In the genomic region with DNA sequence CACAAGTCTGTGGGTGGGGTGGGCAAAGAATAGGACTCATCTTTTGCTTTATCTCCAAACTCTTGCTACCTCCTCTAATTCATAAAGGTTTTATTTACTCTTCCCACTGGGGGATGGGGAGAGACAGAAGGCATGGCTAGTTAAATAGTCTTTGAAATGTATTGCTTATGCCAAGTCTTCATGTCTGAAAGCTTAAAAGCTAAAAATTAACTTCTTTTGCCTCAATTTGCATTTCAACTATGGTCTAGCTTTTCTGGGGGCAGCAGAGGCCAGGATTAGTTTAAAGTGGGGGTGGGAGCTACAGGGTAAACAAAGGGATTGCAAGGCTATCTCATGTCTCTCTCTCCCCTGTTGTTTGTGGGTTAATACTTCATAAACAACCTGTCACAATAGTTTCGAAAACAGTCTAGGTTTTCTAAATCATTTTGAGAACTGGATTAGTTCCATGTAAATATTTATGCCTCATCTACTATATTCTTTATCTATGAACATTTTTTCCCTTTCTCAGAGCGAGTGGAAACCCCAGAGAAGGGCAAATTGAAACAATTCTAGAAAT, we compare ENCODE assay signal across 18 cellular contexts.
"Had no signal": no experiment of that assay in that cellular context is flagged by ENCODE, and none has a peak within 500 bp of the region (broad histone marks: within the 10 kb centered on the region; RNA-seq: fewer than 3 reads in every experiment).

No MANE protein-coding gene starts in this region.

- H3K4me1 Mint-ChIP-seq: memory B cell; stimulated activated naive B cell treated with anti-CD40 and anti-IgM and Interleukin-4, amounts not matched to agents 10 μg/mL and 1 μg/mL and 100 μg/mL, for 72 hours had no signal

- H3K27me3 Mint-ChIP-seq: natural killer cell treated with Interleukin-12 subunit alpha and Interleukin-12 subunit beta and Interleukin-15 and Interleukin-18, amount 100 ng/mL, for 72 hours had no signal

- FAIRE-seq: astrocyte, small intestine had no signal

- DNase-seq: activated CD4-positive, alpha-beta T cell treated with anti-CD3 and anti-CD28 coated beads for 1 hour; activated CD4-positive, alpha-beta T cell treated with anti-CD3 and anti-CD28 coated beads, Interleukin-2, amount 50 U/mL, for 1 hour; activated CD8-positive, alpha-beta T cell treated with anti-CD3 and anti-CD28 coated beads, Interleukin-2, amount 10 ng/mL, durations not matched to agents 7 days and 5 days; erythroblast; foreskin keratinocyte; small intestine; stimulated activated CD4-positive, alpha-beta T cell treated with anti-CD3 and anti-CD28 coated beads, Interleukin-2, amount 100 ng/mL, for 48 hours; stimulated activated CD8-positive, alpha-beta memory T cell treated with anti-CD3 and anti-CD28 coated beads, Interleukin-4, amount 100 ng/mL, for 48 hours; stimulated activated naive B cell treated with anti-CD40 and anti-IgM and Interleukin-4, amounts not matched to agents 10 μg/mL and 1 μg/mL and 100 μg/mL, for 72 hours; T-helper 9 cell; testis; upper lobe of left lung had no signal

- H3K27me3 ChIP-seq: testis, upper lobe of left lung had no signal

- H3K4me3 Mint-ChIP-seq: activated CD8-positive, alpha-beta T cell treated with anti-CD3 and anti-CD28 coated beads, Interleukin-2, amount 10 ng/mL, durations not matched to agents 7 days and 5 days; memory B cell; natural killer cell treated with Interleukin-12 subunit alpha and Interleukin-12 subunit beta and Interleukin-15 and Interleukin-18, amount 100 ng/mL, for 72 hours; stimulated activated naive B cell treated with anti-CD40 and anti-IgM and Interleukin-4, amounts not matched to agents 10 μg/mL and 1 μg/mL and 100 μg/mL, for 72 hours had no signal

- H3K9me3 Mint-ChIP-seq: activated naive CD4-positive, alpha-beta T cell treated with anti-CD3 and anti-CD28 coated beads, Interleukin-2, amount 50 U/mL, for 72 hours had no signal

- H3K27ac ChIP-seq: foreskin keratinocyte, parathyroid adenoma, testis had no signal

- H3K4me1 ChIP-seq: foreskin keratinocyte, parathyroid adenoma, testis, upper lobe of left lung had no signal

- H3K36me3 Mint-ChIP-seq: activated naive CD4-positive, alpha-beta T cell treated with anti-CD3 and anti-CD28 coated beads, Interleukin-2, amount 50 U/mL, for 72 hours; memory B cell; natural killer cell treated with Interleukin-12 subunit alpha and Interleukin-12 subunit beta and Interleukin-15 and Interleukin-18, amount 100 ng/mL, for 72 hours; stimulated activated naive B cell treated with anti-CD40 and anti-IgM and Interleukin-4, amounts not matched to agents 10 μg/mL and 1 μg/mL and 100 μg/mL, for 72 hours had no signal

- H3K27ac Mint-ChIP-seq: activated CD8-positive, alpha-beta T cell treated with anti-CD3 and anti-CD28 coated beads, Interleukin-2, amount 10 ng/mL, durations not matched to agents 7 days and 5 days; activated naive CD4-positive, alpha-beta T cell treated with anti-CD3 and anti-CD28 coated beads, Interleukin-2, amount 50 U/mL, for 72 hours; memory B cell; natural killer cell treated with Interleukin-12 subunit alpha and Interleukin-12 subunit beta and Interleukin-15 and Interleukin-18, amount 100 ng/mL, for 72 hours; stimulated activated naive B cell treated with anti-CD40 and anti-IgM and Interleukin-4, amounts not matched to agents 10 μg/mL and 1 μg/mL and 100 μg/mL, for 72 hours had no signal

- H3K9me3 ChIP-seq: testis had no signal

- H3K9ac ChIP-seq: parathyroid adenoma had no signal

- H3K36me3 ChIP-seq: upper lobe of left lung had no signal

- ATAC-seq: activated CD8-positive, alpha-beta T cell treated with anti-CD3 and anti-CD28 coated beads, Interleukin-2, amount 10 ng/mL, durations not matched to agents 7 days and 5 days; activated naive CD4-positive, alpha-beta T cell treated with anti-CD3 and anti-CD28 coated beads, Interleukin-2, amount 50 U/mL, for 72 hours; foreskin keratinocyte; natural killer cell treated with Interleukin-12 subunit alpha and Interleukin-12 subunit beta and Interleukin-15 and Interleukin-18, amount 100 ng/mL, for 72 hours; stimulated activated naive B cell treated with anti-CD40 and anti-IgM and Interleukin-4, amounts not matched to agents 10 μg/mL and 1 μg/mL and 100 μg/mL, for 72 hours had no signal

- H3K4me3 ChIP-seq: coronary artery, testis, upper lobe of left lung had no signal
